11 cellular contexts compared by ENCODE assay signal in the genomic region with DNA sequence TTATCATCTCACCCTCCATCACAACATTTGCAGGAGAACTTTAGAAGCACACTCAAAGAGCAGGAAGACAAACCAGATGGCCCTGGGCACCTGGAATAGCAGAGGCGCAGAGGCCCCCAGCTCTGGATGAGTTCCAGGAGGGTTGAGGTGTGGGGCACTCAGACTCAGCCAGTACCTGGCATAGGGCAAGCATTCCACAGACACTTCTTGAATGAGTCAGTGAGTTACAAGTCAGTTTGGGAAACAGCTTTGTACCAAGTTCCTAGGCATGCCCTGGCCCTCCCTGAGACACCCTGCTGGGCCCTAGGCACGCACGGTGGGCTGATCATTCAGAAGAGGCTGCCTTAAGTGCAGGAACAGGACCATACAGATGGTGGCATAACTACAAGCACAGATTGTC. TPM values are rescaled to one million over a fixed set of nuclear protein-coding genes. Genes with fewer than 3 reads are reported as not detected.
A peak's percentile ranks its signal among the peaks of the same experiment; 100 is the strongest.
DNase-seq lines count a peak whose midpoint lies in the region; ATAC-seq and TF ChIP-seq lines count a peak whose summit lies in the region.
"Had no signal": no experiment of that assay in that cellular context is flagged by ENCODE, and none has a peak within 500 bp of the region (broad histone marks: within the 10 kb centered on the region; RNA-seq: fewer than 3 reads in every experiment).

No MANE protein-coding gene starts in this region.

- intact Hi-C loops in mucosa of descending colon (cut with DNase I, micrococcal nuclease) = no loop called here

- H3K27me3 ChIP-seq in RWPE2 (ENCODE audit: insufficient read depth, poor library complexity, severe bottlenecking) = no peaks in the 10 kb centered on the region
- H3K27me3 ChIP-seq in foreskin keratinocyte = no peaks in the 10 kb centered on the region

- TF ChIP-seq CTCF in RWPE2 (IDR thresholded peaks at IDR 0.05; ENCODE audit: poor library complexity, severe bottlenecking) (no peak), foreskin keratinocyte (conservative IDR thresholded peaks at IDR 0.05) (peak; percentile 1), retinal pigment epithelial cell (conservative IDR thresholded peaks at IDR 0.05; ENCODE audit: low read depth, low read length) (peak; percentile 3), mucosa of descending colon (IDR thresholded peaks at IDR 0.05) (no peak)

- peak overlapping the region; percentile 99 for H3K27ac ChIP-seq in RWPE2 (ENCODE audit: poor library complexity, severe bottlenecking)
- H3K27ac ChIP-seq in foreskin keratinocyte = no peak overlapping the region

- H3K4me3 ChIP-seq in RWPE2 (ENCODE audit: severe bottlenecking) = no peak overlapping the region
- H3K4me3 ChIP-seq in retinal pigment epithelial cell (ENCODE audit: low read length) = no peak overlapping the region
- H3K4me3 ChIP-seq in mucosa of descending colon = no peak overlapping the region

- peaks cover 92% of the 10 kb centered on the region for H3K36me3 ChIP-seq in RWPE2 (ENCODE audit: low read depth)
- no peaks in the 10 kb centered on the region for H3K36me3 ChIP-seq in mucosa of descending colon (ENCODE audit: low read depth)

- H3K9me3 ChIP-seq in RWPE2 (ENCODE audit: severe bottlenecking) = no peaks in the 10 kb centered on the region
- H3K9me3 ChIP-seq in mucosa of descending colon = no peaks in the 10 kb centered on the region

- H3K4me1 ChIP-seq in RWPE2 (ENCODE audit: insufficient read depth, poor library complexity, severe bottlenecking) (peaks cover 34% of the 10 kb centered on the region), foreskin keratinocyte (peaks cover 22% of the 10 kb centered on the region), mucosa of descending colon (ENCODE audit: low read depth) (no peaks in the 10 kb centered on the region)

- peak; percentile 96 for ATAC-seq in RWPE2 (ENCODE audit: low read depth)
- peak; percentile 91 for ATAC-seq in foreskin keratinocyte
- ATAC-seq in HG03565 (IDR thresholded peaks at IDR 0.05; ENCODE audit: unreplicated experiment) = no peak
- ATAC-seq in HG03520 (IDR thresholded peaks at IDR 0.05; ENCODE audit: unreplicated experiment) = no peak
- ATAC-seq in mucosa of descending colon = no peak

- DNase-seq in H4 (ENCODE audit: low spot score) (peak; percentile 26), RWPE2 (ENCODE audit: low spot score) (peak; percentile 97), foreskin keratinocyte (peak; percentile 95 to 98), retinal pigment epithelial cell (ENCODE audit: low read depth) (peak; percentile 72), cortex of kidney (lab: John Stamatoyannopoulos, UW) (no peak), mucosa of descending colon (no peak)
- DNase-seq: activated T-cell treated with anti-CD3 and anti-CD28 coated beads, Interleukin-2, amount 50 U/mL, for 1 hour; cerebellar nuclear complex; small intestine had no signal

RNA-seq across cellular contexts. Expression of gene MAP3K9, which starts 54.3 kb away (rescaled TPM):
- 2.7 and 3.0 TPM in 2 replicates for total RNA-seq in H4 (2014; rRNA removed; shearing (Covaris generic))
- 6.5 and 6.7 TPM in 2 replicates for total RNA-seq in foreskin keratinocyte
- polyA plus RNA-seq in foreskin keratinocyte = 0.99 and 1.4 TPM in 2 replicates
- total RNA-seq in mucosa of descending colon = 1 to 10 TPM; 5.7 to 9.3 (median 8.8) TPM

Comparison
In these comparisons a context has a peak if more than half of its experiments do, and no peak if none do; other contexts are left out.
1. DNase-seq: peak in H4 (single experiment), RWPE2 (single experiment), foreskin keratinocyte (2 of 2) and retinal pigment epithelial cell (single experiment); none in cortex of kidney (single experiment) and mucosa of descending colon (0 of 3).
2. ATAC-seq: peak in RWPE2 (single experiment) and foreskin keratinocyte (single experiment); none in HG03565 (single experiment), HG03520 (single experiment) and mucosa of descending colon (single experiment).
3. CTCF ChIP-seq: peak in foreskin keratinocyte (single experiment) and retinal pigment epithelial cell (single experiment); none in RWPE2 (single experiment) and mucosa of descending colon (single experiment).